Comparison of ENCODE assay signal across 17 cellular contexts in genomic region chr11:69133251-69133650, GRCh38. TPM values are rescaled to one million over a fixed set of nuclear protein-coding genes. Genes with fewer than 3 reads are reported as not detected.
A peak's percentile ranks its signal among the peaks of the same experiment; 100 is the strongest.
DNase-seq lines count a peak whose midpoint lies in the region; ATAC-seq, FAIRE-seq and TF ChIP-seq lines count a peak whose summit lies in the region.
"Had no signal": no experiment of that assay in that cellular context is flagged by ENCODE, and none has a peak within 500 bp of the region (broad histone marks: within the 10 kb centered on the region; RNA-seq: fewer than 3 reads in every experiment).

No MANE protein-coding gene starts in this region.

- TF ChIP-seq EP300 in HepG2 (IDR thresholded peaks at IDR 0.05; ENCODE audit: low read depth in 2 of 2, low read length in 2 of 2), result no peak
- TF ChIP-seq EP300 in HepG2 (CRISPR knock-in tag; IDR thresholded peaks at IDR 0.05; ENCODE audit: borderline replicate concordance), result no peak

- H3K36me3 Mint-ChIP-seq in WTC11 (peaks cover 25% of the 10 kb centered on the region), endothelial cell (ENCODE audit: low read depth, unreplicated experiment) (peaks cover 8% of the 10 kb centered on the region)
- H3K36me3 Mint-ChIP-seq in effector memory CD8-positive, alpha-beta T cell (ENCODE audit: insufficient read depth), result peaks cover 3% of the 10 kb centered on the region

- H3K27ac Mint-ChIP-seq in WTC11 (no peak overlapping the region), endothelial cell (ENCODE audit: unreplicated experiment) (no peak overlapping the region)
- no peak overlapping the region for H3K27ac Mint-ChIP-seq in effector memory CD8-positive, alpha-beta T cell
- H3K27ac Mint-ChIP-seq: CD4-positive, alpha-beta T cell had no signal

- H3K9ac ChIP-seq in HepG2 (ENCODE audit: insufficient read depth, low read depth, low read length), result no peak overlapping the region
- H3K9ac ChIP-seq: GM23248, KMS-11 had no signal

- H3K4me2 ChIP-seq in HepG2 (ENCODE audit: low read depth, low read length), result no peak overlapping the region
- H3K4me2 ChIP-seq: KMS-11 had no signal

- 58% methylated on average over 4 of the region's 4 CpGs for WGBS in HepG2 (ENCODE audit: low lambda C conversion rate)
- WGBS in right lobe of liver (ENCODE audit: insufficient coverage, low coverage, low lambda C conversion rate, missing lambda C conversion rate), result 89% methylated on average over 4 of the region's 4 CpGs
- WGBS in thyroid gland, 2 donors, result 95 to 96% methylated on average over 4 of the region's 4 CpGs

- CTCF ChIA-PET in HepG2 (lab: Yijun Ruan, JAX; ENCODE audit: low intra/inter-chr PET ratio, low total read pairs) (interaction anchor here (0.6 kb wide), 1 partner anchor 78 kb away, joined by 3 read pairs; no protein-coding TSS in a partner anchor), WTC11 (lab: Charles Lee) (no interaction called here)

- H3K4me3 ChIP-seq in HepG2 (replicated peaks in 1 of 3; ENCODE audit: insufficient read depth in 1 of 3, low read depth in 2 of 3, low read length in 3 of 3) (no peak overlapping the region), right lobe of liver (no peak overlapping the region), thyroid gland (replicated peaks in 1 of 3) (no peak overlapping the region)
- H3K4me3 ChIP-seq: GM23248 had no signal

- H3K4me1 Mint-ChIP-seq in WTC11 (peaks cover 10% of the 10 kb centered on the region), endothelial cell (ENCODE audit: unreplicated experiment) (peaks cover 3% of the 10 kb centered on the region)
- H3K4me1 Mint-ChIP-seq in effector memory CD8-positive, alpha-beta T cell (ENCODE audit: low read depth in 2 of 2), result no peaks in the 10 kb centered on the region

- DNase-seq in HepG2 (ENCODE audit: low spot score), result no peak
- no peak for DNase-seq in right lobe of liver
- no peak for DNase-seq in WTC11 (ENCODE audit: low spot score)
- no peak for DNase-seq in endothelial cell (ENCODE audit: low spot score)
- DNase-seq in effector memory CD8-positive, alpha-beta T cell, result no peak
- no peak for DNase-seq in thyroid gland
- no peak for DNase-seq in Ammon's horn (ENCODE audit: low spot score)
- DNase-seq: ACHN; CD4-positive, alpha-beta T cell; DMS79 treated with DMSO at 0.1 percent for 48 hours; GF-D8; GM23248; HCEC 1CT had no signal

- no peak for TF ChIP-seq CTCF in HepG2 (CRISPR knock-in tag; IDR thresholded peaks at IDR 0.05)
- TF ChIP-seq CTCF in right lobe of liver (IDR thresholded peaks at IDR 0.05), result no peak
- no peak for TF ChIP-seq CTCF in WTC11 (IDR thresholded peaks at IDR 0.05)
- no peak for TF ChIP-seq CTCF in endothelial cell (IDR thresholded peaks at IDR 0.05; ENCODE audit: unreplicated experiment)
- TF ChIP-seq CTCF in thyroid gland (IDR thresholded peaks at IDR 0.05), result no peak

- H3K79me2 ChIP-seq in HepG2 (ENCODE audit: insufficient read depth, low read length), result no peaks in the 10 kb centered on the region

- H3K9me3 Mint-ChIP-seq in WTC11 (peaks cover 30% of the 10 kb centered on the region), endothelial cell (ENCODE audit: unreplicated experiment) (peaks cover 2% of the 10 kb centered on the region)
- peaks cover 0 to 4% of the 10 kb centered on the region in 2 donors for H3K9me3 Mint-ChIP-seq in effector memory CD8-positive, alpha-beta T cell

- H3K4me1 ChIP-seq in HepG2 (ENCODE audit: insufficient read depth, low read length), result peaks cover 13% of the 10 kb centered on the region
- no peaks in the 10 kb centered on the region for H3K4me1 ChIP-seq in right lobe of liver
- peaks cover 5 to 14% of the 10 kb centered on the region in 2 donors for H3K4me1 ChIP-seq in thyroid gland

- TF ChIP-seq RAD21 in HepG2 (CRISPR knock-in tag; IDR thresholded peaks at IDR 0.05), result no peak

- BruUV-seq in HepG2 (replicated peaks; lab: Mats Ljungman, UMichigan), result no TSS peak

- H3K4me3 Mint-ChIP-seq in WTC11 (no peak overlapping the region), endothelial cell (ENCODE audit: unreplicated experiment) (peak overlapping the region; percentile 51)
- H3K4me3 Mint-ChIP-seq in effector memory CD8-positive, alpha-beta T cell, result no peak overlapping the region
- H3K4me3 Mint-ChIP-seq: CD4-positive, alpha-beta T cell had no signal

- H4K20me1 ChIP-seq in HepG2 (ENCODE audit: insufficient read depth, low read length), result no peaks in the 10 kb centered on the region

- H2AFZ ChIP-seq in HepG2 (ENCODE audit: low read length), result no peak overlapping the region
- H2AFZ ChIP-seq: GM23248 had no signal

- H3K27ac ChIP-seq in HepG2 (ENCODE audit: extremely low read length, insufficient read depth, low read length), result no peak overlapping the region
- no peak overlapping the region for H3K27ac ChIP-seq in right lobe of liver
- H3K27ac ChIP-seq in thyroid gland, result no peak overlapping the region
- H3K27ac ChIP-seq: C4-2B, GM23248, KMS-11 had no signal

- POLR2A ChIA-PET in HepG2 (lab: Yijun Ruan, JAX) (no interaction called here), WTC11 (lab: Charles Lee) (no interaction called here)

- no peak for TF ChIP-seq POLR2A in HepG2 (IDR thresholded peaks at IDR 0.05; ENCODE audit: insufficient read depth in 1 of 2, low read depth in 2 of 2, low read length in 2 of 2)
- no peak for TF ChIP-seq POLR2A in right lobe of liver (IDR thresholded peaks at IDR 0.05)
- no peak for TF ChIP-seq POLR2A in thyroid gland (IDR thresholded peaks at IDR 0.05)

- intact Hi-C loops in HepG2 (cut with micrococcal nuclease; ENCODE audit: unreplicated experiment), result loop anchor here (5.0 kb wide), 1 partner anchor 509 kb away; the partner anchor contains the start of gene CCND1
- intact Hi-C loops in right lobe of liver (cut with DNase I), result no loop called here
- intact Hi-C loops in thyroid gland (cut with DNase I), result loop anchor here (10.0 kb wide), 2 partner anchors 132 to 302 kb away; no protein-coding TSS in a partner anchor

- H3K27me3 ChIP-seq in HepG2 (ENCODE audit: control insufficient read depth in 1 of 2, insufficient read depth in 2 of 2, low read length in 2 of 2) (0 out of 5 replicates have a peak, but pooled peaks cover 0 to 2% of the 10 kb centered on the region in 2 experiments), right lobe of liver (no peaks in the 10 kb centered on the region), thyroid gland (no peaks in the 10 kb centered on the region)

- in situ Hi-C loops in HepG2 (cut with HindIII; ENCODE audit: extremely low pct_ligation_motif_present, low pct_unique_long_range_greater_than_20kb), result no loop called here

- H3K36me3 ChIP-seq in HepG2 (replicated peaks in 1 of 2; ENCODE audit: control insufficient read depth in 1 of 2, insufficient read depth in 2 of 2, low read length in 2 of 2) (no peaks in the 10 kb centered on the region), right lobe of liver (no peaks in the 10 kb centered on the region), thyroid gland (no peaks in the 10 kb centered on the region)

- ATAC-seq in HepG2 (no peak), right lobe of liver (no peak), WTC11 (no peak)
- ATAC-seq in effector memory CD8-positive, alpha-beta T cell (replicated peaks), result no peak

- no peak for FAIRE-seq in HepG2 (lab: Jason Lieb, UNC)
- FAIRE-seq: D721Med, H54 had no signal

- peaks cover 8% of the 10 kb centered on the region; the same call in 1 of the 2 replicates for H3K27me3 Mint-ChIP-seq in WTC11 (ENCODE audit: low read depth)
- H3K27me3 Mint-ChIP-seq in endothelial cell (ENCODE audit: unreplicated experiment), result peaks cover 4% of the 10 kb centered on the region
- peaks cover 6 to 8% of the 10 kb centered on the region in 2 donors for H3K27me3 Mint-ChIP-seq in effector memory CD8-positive, alpha-beta T cell
- H3K27me3 Mint-ChIP-seq: CD4-positive, alpha-beta T cell had no signal

- H3K9me3 ChIP-seq in HepG2 (ENCODE audit: low read length) (peaks cover 5% of the 10 kb centered on the region; the same call in 1 of the 2 replicates), right lobe of liver (no peaks in the 10 kb centered on the region), thyroid gland (no peaks in the 10 kb centered on the region)

TF ChIP-seq in WTC11, 78 proteins besides CTCF, POLR2A, EP300 and RAD21:
- TF ChIP-seq GTF2I (CRISPR knock-in tag; conservative IDR thresholded peaks at IDR 0.05), result peak; percentile 69; the same call in 1 of the 2 replicates
- TF ChIP-seq ZNF423 (CRISPR knock-in tag; IDR thresholded peaks at IDR 0.05), result no peak

RNA-seq across cellular contexts. Expression of gene SMIM38, which starts 22.5 kb away (rescaled TPM):
- total RNA-seq in HepG2 (2016; rRNA removed; fragmentation: Illumina TruSeq; extraction: Trizol), result 0.40 TPM in 1 of 2 replicates, not detected in the other
- total RNA-seq in HepG2 (2016; cell fraction: cytosol; rRNA removed; fragmentation: Illumina TruSeq; extraction: Trizol; ENCODE audit: low read depth), result 0.18 TPM in 1 of 2 replicates, not detected in the other
- 0.39 and 0.61 TPM in 2 replicates for total RNA-seq in HepG2 (2016; cell fraction: insoluble cytoplasmic fraction; rRNA removed; fragmentation: Illumina TruSeq; extraction: Trizol)
- 0.24 and 0.25 TPM in 2 replicates for total RNA-seq in HepG2 (2016; cell fraction: membrane; rRNA removed; fragmentation: Illumina TruSeq; extraction: Trizol)
- total RNA-seq in HepG2 (2016; cell fraction: nucleus; rRNA removed; fragmentation: Illumina TruSeq; extraction: Trizol), result 0.43 and 0.91 TPM in 2 replicates
- polyA plus RNA-seq in HepG2 (2011; rRNA removed), result 0.30 and 0.42 TPM in 2 replicates
- polyA plus RNA-seq in HepG2 (2011; cell fraction: cytosol; rRNA removed), result 0.12 and 0.32 TPM in 2 replicates
- 3.5 and 3.6 TPM in 2 replicates for polyA plus RNA-seq in HepG2 (2011; cell fraction: nucleus; rRNA removed)
- polyA plus RNA-seq in HepG2 (2012), result 0.39 and 0.67 TPM in 2 replicates
- polyA plus RNA-seq in HepG2 (2016; cell fraction: cytosol; fragmentation: Illumina TruSeq; extraction: Trizol; ENCODE audit: low read depth), result not detected in 2 replicates
- 0.09 TPM in 1 of 2 replicates, not detected in the other for polyA plus RNA-seq in HepG2 (2016; cell fraction: insoluble cytoplasmic fraction; fragmentation: Illumina TruSeq; extraction: Trizol; ENCODE audit: low read depth)
- polyA plus RNA-seq in HepG2 (2016; cell fraction: membrane; fragmentation: Illumina TruSeq; extraction: Trizol; ENCODE audit: low read depth), result not detected in 2 replicates
- polyA plus RNA-seq in HepG2 (2016; cell fraction: nucleus; fragmentation: Illumina TruSeq; extraction: Trizol; ENCODE audit: insufficient read depth, low read depth), result 0.45 and 0.49 TPM in 2 replicates
- 0.09 and 1.2 TPM in 2 replicates for polyA minus RNA-seq in HepG2 (2011; rRNA and poly(A)+ RNA removed; ENCODE audit: low replicate concordance)
- not detected in 2 replicates for polyA minus RNA-seq in HepG2 (2011; cell fraction: cytosol; rRNA and poly(A)+ RNA removed)
- polyA minus RNA-seq in HepG2 (2011; cell fraction: nucleus; rRNA and poly(A)+ RNA removed), result 1.4 and 2.1 TPM in 2 replicates
- total RNA-seq in right lobe of liver, result not detected
- 0.39 to 1.4 TPM (median 0.98 TPM) in 3 replicates for total RNA-seq in WTC11 (2021)
- total RNA-seq in endothelial cell (ENCODE audit: unreplicated experiment), result not detected
- total RNA-seq in thyroid gland, result 1 to 10 TPM in 2 of 4 donors, under 1 TPM in 1, not detected in 1; 0.45 to 2.3 (median 2.0) TPM
- total RNA-seq: GM23248 had no signal
- polyA plus RNA-seq: GM23248 had no signal

Comparison
In these comparisons a context has a peak if more than half of its experiments do, and no peak if none do; other contexts are left out.
1. intact Hi-C loops: an anchor here in HepG2 (5.0 kb wide) and thyroid gland (10.0 kb wide); none called in right lobe of liver.